In genomic region chr2:66839551-66840320, GRCh38 we compare ENCODE assay signal across 10 cellular contexts.
A peak's percentile ranks its signal among the peaks of the same experiment; 100 is the strongest.
DNase-seq lines count a peak whose midpoint lies in the region; ATAC-seq, FAIRE-seq and TF ChIP-seq lines count a peak whose summit lies in the region.
"Had no signal": no experiment of that assay in that cellular context is flagged by ENCODE, and none has a peak within 500 bp of the region (broad histone marks: within the 10 kb centered on the region; RNA-seq: fewer than 3 reads in every experiment).

No MANE protein-coding gene starts in this region.

- FAIRE-seq in urothelium cell line (lab: Jason Lieb, UNC) = peak; percentile 44

- peak overlapping the region in 1 of 2 donors; percentile 62 for H3K27ac ChIP-seq in lung (ENCODE audit: low read depth in 1 of 2, low read length in 1 of 2)
- H3K27ac ChIP-seq: KMS-11 had no signal

- peak; percentile 72 for ATAC-seq in lung (ENCODE audit: insufficient read depth, low FRiP score)

- peak; percentile 40; the same call in 1 of the 2 replicates for TF ChIP-seq EP300 in Ishikawa (IDR thresholded peaks at IDR 0.05; ENCODE audit: borderline replicate concordance)

- H3K36me3 ChIP-seq in lung (ENCODE audit: control insufficient read depth in 2 of 2, insufficient read depth in 2 of 2, low read length in 2 of 2) = no peaks in the 10 kb centered on the region

- DNase-seq in cardiac fibroblast (ENCODE audit: low read depth in 2 of 2) (peak; percentile 92 to 99), lung (ENCODE audit: low spot score) (no peak), urothelium cell line (ENCODE audit: low spot score) (peak; percentile 65), ureter (ENCODE audit: low spot score) (no peak), DMS 273 (lab: John Stamatoyannopoulos, UW; ENCODE audit: unreplicated experiment) (no peak)
- no peak for DNase-seq in central memory CD4-positive, alpha-beta T cell
- DNase-seq: NCI-H69, substantia nigra had no signal

- TF ChIP-seq CTCF in cardiac fibroblast (IDR thresholded peaks at IDR 0.05; ENCODE audit: low read depth, low read length) = no peak
- no peak for TF ChIP-seq CTCF in lung (IDR thresholded peaks at IDR 0.05; ENCODE audit: control extremely low read depth, extremely low read depth)

- no peaks in the 10 kb centered on the region for H3K4me1 ChIP-seq in lung (ENCODE audit: control insufficient read depth in 2 of 2, insufficient read depth in 2 of 2, low read length in 2 of 2)

- H3K9me3 ChIP-seq in lung (ENCODE audit: control insufficient read depth in 2 of 2, insufficient read depth in 1 of 2, low read length in 1 of 2) = peaks cover 0 to 2% of the 10 kb centered on the region in 2 donors

- H3K27me3 ChIP-seq in lung (ENCODE audit: control insufficient read depth, insufficient read depth) = no peaks in the 10 kb centered on the region

- H3K4me3 ChIP-seq in cardiac fibroblast (replicated peaks in 1 of 2; ENCODE audit: low read depth in 2 of 2, low read length in 2 of 2) (no peak overlapping the region), lung (no peak overlapping the region)

- WGBS in lung, 2 donors = 41 to 82% methylated on average over 4 of the region's 4 CpGs

- TF ChIP-seq RAD21 in Ishikawa (IDR thresholded peaks at IDR 0.05; ENCODE audit: low read depth) = no peak

TF ChIP-seq in Ishikawa, 13 proteins besides CTCF, POLR2A, EP300 and RAD21:
- TF ChIP-seq ZBTB7A (IDR thresholded peaks at IDR 0.05; ENCODE audit: low read depth) (no peak), CEBPB (IDR thresholded peaks at IDR 0.05) (no peak), NFIC (IDR thresholded peaks at IDR 0.05) (no peak), CREB1 (IDR thresholded peaks at IDR 0.05; ENCODE audit: low read depth) (no peak), YY1 (IDR thresholded peaks at IDR 0.05; ENCODE audit: low read depth) (no peak), TAF1 (IDR thresholded peaks at IDR 0.05; ENCODE audit: low read depth) (no peak), REST (IDR thresholded peaks at IDR 0.05; ENCODE audit: low read depth) (no peak), FOXM1 (IDR thresholded peaks at IDR 0.05; ENCODE audit: borderline replicate concordance, low read depth) (0 out of 2 replicates have a peak, but pooled peaks have one; percentile 36), TEAD4 (IDR thresholded peaks at IDR 0.05) (peak; percentile 58; the same call in 1 of the 2 replicates), USF1 (IDR thresholded peaks at IDR 0.05) (no peak), MAX (IDR thresholded peaks at IDR 0.05) (no peak), EGR1 (IDR thresholded peaks at IDR 0.05) (no peak), TCF12 (IDR thresholded peaks at IDR 0.05; ENCODE audit: low read depth) (no peak)

Comparison
In these comparisons a context has a peak if more than half of its experiments do, and no peak if none do; other contexts are left out.
1. DNase-seq: peak in cardiac fibroblast (2 of 2) and urothelium cell line (single experiment); none in lung (single experiment), central memory CD4-positive, alpha-beta T cell (single experiment), ureter (single experiment) and DMS 273 (single experiment).